In genomic region chr12:132502149-132502881, GRCh38 we compare ENCODE assay signal across 14 cellular contexts. TPM values are rescaled to one million over a fixed set of nuclear protein-coding genes. Genes with fewer than 3 reads are reported as not detected.
DNase-seq lines count a peak whose midpoint lies in the region; ATAC-seq lines count a peak whose summit lies in the region.
"Had no signal": no experiment of that assay in that cellular context is flagged by ENCODE, and none has a peak within 500 bp of the region (broad histone marks: within the 10 kb centered on the region; RNA-seq: fewer than 3 reads in every experiment).

No MANE protein-coding gene starts in this region.

- H3K4me3 Mint-ChIP-seq in T-helper 17 cell: no peak overlapping the region

- DNase-seq in COLO829 (ENCODE audit: low spot score) (peak; percentile 36), T-helper 17 cell (no peak), iPS-NIHi11 (ENCODE audit: low spot score) (peak; percentile 94), head of caudate nucleus (no peak), foreskin melanocyte (no peak)
- DNase-seq in activated naive CD4-positive, alpha-beta T cell treated with anti-CD3 and anti-CD28 coated beads, Interleukin-2, amount 50 U/mL, for 16 hours: no peak
- DNase-seq: heart right ventricle, lower lobe of right lung, NCI-H1417 treated with DMSO at 0.1 percent for 48 hours, testis had no signal

- peak overlapping the region; percentile 98 for H3K4me2 ChIP-seq in BLaER1
- H3K4me2 ChIP-seq: smooth muscle cell had no signal

- H3K36me3 ChIP-seq in BLaER1: no peaks in the 10 kb centered on the region
- H3K36me3 ChIP-seq: heart right ventricle, lower lobe of right lung had no signal

- H3K4me1 Mint-ChIP-seq in T-helper 17 cell: peaks cover 48% of the 10 kb centered on the region

- H3K4me3 ChIP-seq in BLaER1: no peak overlapping the region
- H3K4me3 ChIP-seq: heart right ventricle, lower lobe of right lung, smooth muscle cell, testis had no signal

- H3K27me3 ChIP-seq in BLaER1: no peaks in the 10 kb centered on the region
- H3K27me3 ChIP-seq: heart right ventricle, testis had no signal

- intact Hi-C loops in head of caudate nucleus (cut with DNase I): no loop called here

- peaks cover 99% of the 10 kb centered on the region for H4K20me1 ChIP-seq in BLaER1

- H3K9me3 ChIP-seq in BLaER1 (no peaks in the 10 kb centered on the region), T-helper 17 cell (ENCODE audit: control insufficient read depth, low read length, poor library complexity, severe bottlenecking) (no peaks in the 10 kb centered on the region)
- H3K9me3 ChIP-seq: Caco-2, heart right ventricle, lower lobe of right lung, testis had no signal

- H3K27ac Mint-ChIP-seq in T-helper 17 cell: peak overlapping the region; percentile 75

- H3K27me3 Mint-ChIP-seq in T-helper 17 cell: no peaks in the 10 kb centered on the region

- H3K9ac ChIP-seq in BLaER1: peak overlapping the region; percentile 72; the same call in 1 of the 2 replicates

- ATAC-seq in T-helper 17 cell: no peak
- no peak for ATAC-seq in GM19463 (IDR thresholded peaks at IDR 0.05; ENCODE audit: unreplicated experiment)
- ATAC-seq: lower lobe of right lung had no signal

- peaks cover 99% of the 10 kb centered on the region for H3K4me1 ChIP-seq in BLaER1
- H3K4me1 ChIP-seq: Caco-2 had no signal

- peak overlapping the region; percentile 80 for H3K27ac ChIP-seq in BLaER1
- H3K27ac ChIP-seq: lower lobe of right lung, testis had no signal

- no peaks in the 10 kb centered on the region for H3K36me3 Mint-ChIP-seq in T-helper 17 cell (ENCODE audit: low read depth)

RNA-seq across cellular contexts. Expression of gene FBRSL1, which starts 12.4 kb away (rescaled TPM):
- 10 to 100 TPM; 79.3 to 86.3 TPM for total RNA-seq in T-helper 17 cell

Comparison
In these comparisons a context has a peak if more than half of its experiments do, and no peak if none do; other contexts are left out.
1. DNase-seq: peak in COLO829 (single experiment) and iPS-NIHi11 (single experiment); none in T-helper 17 cell (0 of 3), head of caudate nucleus (0 of 42), activated naive CD4-positive, alpha-beta T cell treated with anti-CD3 and anti-CD28 coated beads, Interleukin-2, amount 50 U/mL, for 16 hours (single experiment) and foreskin melanocyte (single experiment).